Comparison of ENCODE assay signal across 10 cellular contexts in genomic region chr16:4263504-4264436, GRCh38. TPM values are rescaled to one million over a fixed set of nuclear protein-coding genes. Genes with fewer than 3 reads are reported as not detected.
DNase-seq lines count a peak whose midpoint lies in the region; ATAC-seq lines count a peak whose summit lies in the region.
"Had no signal": no experiment of that assay in that cellular context is flagged by ENCODE, and none has a peak within 500 bp of the region (broad histone marks: within the 10 kb centered on the region; RNA-seq: fewer than 3 reads in every experiment).

No MANE protein-coding gene starts in this region.

- no peaks in the 10 kb centered on the region for H3K9me3 ChIP-seq in iPS-18c (ENCODE audit: control insufficient read depth, insufficient read depth, low read length)
- H3K9me3 ChIP-seq in subcutaneous abdominal adipose tissue (ENCODE audit: control insufficient read depth in 5 of 5, low read length in 5 of 5): no peaks in the 10 kb centered on the region

- H3K27me3 Mint-ChIP-seq in activated T-cell treated with anti-CD3 and anti-CD28 coated beads, Interleukin-2, amount 50 U/mL, for 4 hours (ENCODE audit: low read depth): no peaks in the 10 kb centered on the region
- H3K27me3 Mint-ChIP-seq in naive thymus-derived CD8-positive, alpha-beta T cell: no peaks in the 10 kb centered on the region
- no peaks in the 10 kb centered on the region for H3K27me3 Mint-ChIP-seq in activated naive CD4-positive, alpha-beta T cell treated with anti-CD3 and anti-CD28 coated beads for 36 hours (ENCODE audit: low read depth)
- H3K27me3 Mint-ChIP-seq: IgD-negative memory B cell had no signal

- intact Hi-C loops in activated naive CD4-positive, alpha-beta T cell treated with anti-CD3 and anti-CD28 coated beads for 36 hours (cut with micrococcal nuclease): no loop called here

- POLR2A ChIA-PET in naive thymus-derived CD8-positive, alpha-beta T cell (lab: Charles Lee): no interaction called here

- H3K36me3 Mint-ChIP-seq in activated T-cell treated with anti-CD3 and anti-CD28 coated beads, Interleukin-2, amount 50 U/mL, for 4 hours (ENCODE audit: insufficient read depth): peaks cover 14% of the 10 kb centered on the region
- peaks cover 0 to 37% (median 9%) of the 10 kb centered on the region in 3 donors for H3K36me3 Mint-ChIP-seq in naive thymus-derived CD8-positive, alpha-beta T cell
- peaks cover 24% of the 10 kb centered on the region for H3K36me3 Mint-ChIP-seq in activated naive CD4-positive, alpha-beta T cell treated with anti-CD3 and anti-CD28 coated beads for 36 hours (ENCODE audit: low read depth)

- no peak overlapping the region for H3K27ac ChIP-seq in subcutaneous abdominal adipose tissue (ENCODE audit: low read depth, low read length)

- H3K9ac ChIP-seq in subcutaneous abdominal adipose tissue (ENCODE audit: low read length in 5 of 5): peak overlapping the region in 1 of 5 donors; percentile 64

- no peaks in the 10 kb centered on the region for H3K9me3 Mint-ChIP-seq in activated T-cell treated with anti-CD3 and anti-CD28 coated beads, Interleukin-2, amount 50 U/mL, for 4 hours
- H3K9me3 Mint-ChIP-seq in naive thymus-derived CD8-positive, alpha-beta T cell: no peaks in the 10 kb centered on the region
- no peaks in the 10 kb centered on the region for H3K9me3 Mint-ChIP-seq in activated naive CD4-positive, alpha-beta T cell treated with anti-CD3 and anti-CD28 coated beads for 36 hours
- H3K9me3 Mint-ChIP-seq: activated naive CD4-positive, alpha-beta T cell treated with anti-CD3 and anti-CD28 coated beads, Interleukin-2, amount 50 U/mL, for 72 hours; IgD-negative memory B cell had no signal

- DNase-seq in activated CD4-positive, CD25-positive, alpha-beta regulatory T cell treated with anti-CD3 and anti-CD28 coated beads, Interleukin-2, amount 50 U/mL, for 72 hours: peak; percentile 41
- DNase-seq in activated CD4-positive, CD25-positive, alpha-beta regulatory T cell (lab: John Stamatoyannopoulos, UW): no peak
- DNase-seq in activated T-cell treated with anti-CD3 and anti-CD28 coated beads, Interleukin-2, amount 50 U/mL, for 4 hours: no peak
- no peak for DNase-seq in naive thymus-derived CD8-positive, alpha-beta T cell
- DNase-seq in activated naive CD4-positive, alpha-beta T cell treated with anti-CD3 and anti-CD28 coated beads for 36 hours: no peak
- no peak for DNase-seq in foreskin melanocyte

- peak overlapping the region; percentile 15 for H3K4me3 ChIP-seq in iPS-18c (ENCODE audit: insufficient read depth, low read depth, low read length)
- H3K4me3 ChIP-seq in subcutaneous abdominal adipose tissue (ENCODE audit: low read depth in 1 of 5, low read length in 5 of 5): peak overlapping the region in 3 of 5 donors; percentile 12 to 50 (median 22)

- peak overlapping the region in 3 of 10 donors; percentile 36 to 55 (median 43) for H3K27ac Mint-ChIP-seq in naive thymus-derived CD8-positive, alpha-beta T cell
- H3K27ac Mint-ChIP-seq in activated naive CD4-positive, alpha-beta T cell treated with anti-CD3 and anti-CD28 coated beads for 36 hours: no peak overlapping the region
- H3K27ac Mint-ChIP-seq: activated naive CD4-positive, alpha-beta T cell treated with anti-CD3 and anti-CD28 coated beads, Interleukin-2, amount 50 U/mL, for 72 hours; IgD-negative memory B cell had no signal

- H3K4me1 ChIP-seq in subcutaneous abdominal adipose tissue (ENCODE audit: control insufficient read depth in 5 of 5, insufficient read depth in 5 of 5, low read length in 5 of 5): peaks cover 3 to 18% (median 15%) of the 10 kb centered on the region in 5 donors

- peaks cover 5% of the 10 kb centered on the region for H3K4me1 Mint-ChIP-seq in activated T-cell treated with anti-CD3 and anti-CD28 coated beads, Interleukin-2, amount 50 U/mL, for 4 hours (ENCODE audit: low read depth)
- H3K4me1 Mint-ChIP-seq in naive thymus-derived CD8-positive, alpha-beta T cell: peaks cover 2 to 38% (median 20%) of the 10 kb centered on the region in 4 donors
- H3K4me1 Mint-ChIP-seq in activated naive CD4-positive, alpha-beta T cell treated with anti-CD3 and anti-CD28 coated beads for 36 hours (ENCODE audit: low read depth): peaks cover 17% of the 10 kb centered on the region

- no peaks in the 10 kb centered on the region for H3K27me3 ChIP-seq in subcutaneous abdominal adipose tissue (ENCODE audit: control insufficient read depth in 5 of 5, insufficient read depth in 4 of 5, low read length in 5 of 5)

- peak; percentile 40 to 44 for ATAC-seq in activated T-cell treated with anti-CD3 and anti-CD28 coated beads, Interleukin-2, amount 50 U/mL, for 4 hours
- no peak for ATAC-seq in naive thymus-derived CD8-positive, alpha-beta T cell

- no peak overlapping the region for H3K4me3 Mint-ChIP-seq in activated T-cell treated with anti-CD3 and anti-CD28 coated beads, Interleukin-2, amount 50 U/mL, for 4 hours
- H3K4me3 Mint-ChIP-seq in naive thymus-derived CD8-positive, alpha-beta T cell: no peak overlapping the region
- no peak overlapping the region for H3K4me3 Mint-ChIP-seq in activated naive CD4-positive, alpha-beta T cell treated with anti-CD3 and anti-CD28 coated beads for 36 hours
- H3K4me3 Mint-ChIP-seq: IgD-negative memory B cell had no signal

- H3K36me3 ChIP-seq in subcutaneous abdominal adipose tissue (ENCODE audit: control insufficient read depth in 5 of 5, insufficient read depth in 5 of 5, low read length in 5 of 5): peaks cover 0 to 23% (median 19%) of the 10 kb centered on the region in 5 donors

- CTCF ChIA-PET in activated naive CD4-positive, alpha-beta T cell treated with anti-CD3 and anti-CD28 coated beads for 36 hours (lab: Charles Lee): interaction anchor here (0.6 to 1.6 kb wide), 3 partner anchors 10 to 18 kb away, joined by 3 to 5 read pairs (median 3); no protein-coding TSS in a partner anchor

RNA-seq across cellular contexts. Expression of gene TFAP4, which starts 9.1 kb away (rescaled TPM):
- total RNA-seq in activated T-cell treated with anti-CD3 and anti-CD28 coated beads, Interleukin-2, amount 50 U/mL, for 4 hours: 10 to 100 TPM; 61.3 to 77.9 (median 65.5) TPM
- total RNA-seq in naive thymus-derived CD8-positive, alpha-beta T cell: 10 to 100 TPM; 32.6 to 39.8 TPM
- polyA plus RNA-seq in naive thymus-derived CD8-positive, alpha-beta T cell: 1 to 10 TPM in 2 of 3 donors, under 1 TPM in 1; 0.84 to 3.0 (median 1.3) TPM
- 10 to 100 TPM; 24.0 to 27.7 TPM for total RNA-seq in activated naive CD4-positive, alpha-beta T cell treated with anti-CD3 and anti-CD28 coated beads for 36 hours

RNA-seq across cellular contexts. Expression of gene SRL, which starts 21.9 kb away (rescaled TPM):
- total RNA-seq in activated T-cell treated with anti-CD3 and anti-CD28 coated beads, Interleukin-2, amount 50 U/mL, for 4 hours: under 1 TPM in 1 of 3 donors, not detected in 2; 0.05 TPM
- not detected for total RNA-seq in naive thymus-derived CD8-positive, alpha-beta T cell
- not detected for polyA plus RNA-seq in naive thymus-derived CD8-positive, alpha-beta T cell
- total RNA-seq in activated naive CD4-positive, alpha-beta T cell treated with anti-CD3 and anti-CD28 coated beads for 36 hours: not detected
- total RNA-seq: activated naive CD4-positive, alpha-beta T cell treated with anti-CD3 and anti-CD28 coated beads, Interleukin-2, amount 50 U/mL, for 72 hours had no signal
- polyA plus RNA-seq: IgD-negative memory B cell had no signal

RNA-seq across cellular contexts. Expression of gene GLIS2, which starts 52.1 kb away (rescaled TPM):
- under 1 TPM; 0.11 to 0.19 (median 0.13) TPM for total RNA-seq in activated T-cell treated with anti-CD3 and anti-CD28 coated beads, Interleukin-2, amount 50 U/mL, for 4 hours
- total RNA-seq in naive thymus-derived CD8-positive, alpha-beta T cell: under 1 TPM in 1 of 2 experiments, not detected in 1; 0.10 TPM
- polyA plus RNA-seq in naive thymus-derived CD8-positive, alpha-beta T cell: not detected
- total RNA-seq in activated naive CD4-positive, alpha-beta T cell treated with anti-CD3 and anti-CD28 coated beads for 36 hours: under 1 TPM; 0.12 to 0.24 TPM
- polyA plus RNA-seq: IgD-negative memory B cell had no signal

Comparison
In these comparisons a context has a peak if more than half of its experiments do, and no peak if none do; other contexts are left out.
1. ATAC-seq: peak in activated T-cell treated with anti-CD3 and anti-CD28 coated beads, Interleukin-2, amount 50 U/mL, for 4 hours (2 of 2); none in naive thymus-derived CD8-positive, alpha-beta T cell (0 of 2).